In the genomic region with DNA sequence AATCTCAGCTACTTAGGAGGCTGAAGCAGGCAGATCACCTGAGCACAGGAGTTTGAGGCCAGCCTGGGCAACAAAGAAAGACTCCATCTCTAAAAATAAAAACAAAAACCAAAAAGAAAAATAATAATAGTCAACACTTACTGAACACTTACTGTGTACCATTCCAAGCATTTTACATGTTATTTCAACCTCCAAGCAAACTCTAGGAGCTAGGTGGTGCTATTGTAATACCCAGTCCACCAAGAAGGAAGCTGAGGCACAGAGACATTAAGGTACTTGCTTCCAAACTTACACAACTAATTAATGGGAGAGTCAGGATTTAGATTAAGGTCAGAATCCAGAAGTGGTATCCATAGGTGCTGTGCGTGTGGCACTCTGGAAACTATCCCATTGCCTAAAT, we compare ENCODE assay signal across 10 cellular contexts. TPM values are rescaled to one million over a fixed set of nuclear protein-coding genes. Genes with fewer than 3 reads are reported as not detected.
A peak's percentile ranks its signal among the peaks of the same experiment; 100 is the strongest.
DNase-seq lines count a peak whose midpoint lies in the region; ATAC-seq and TF ChIP-seq lines count a peak whose summit lies in the region.
"Had no signal": no experiment of that assay in that cellular context is flagged by ENCODE, and none has a peak within 500 bp of the region (broad histone marks: within the 10 kb centered on the region; RNA-seq: fewer than 3 reads in every experiment).

No MANE protein-coding gene starts in this region.

- no peak overlapping the region for H3K27ac ChIP-seq in neuronal stem cell (replicated peaks; ENCODE audit: low read length)
- H3K27ac ChIP-seq: epithelial cell of prostate had no signal

- H3K4me2 ChIP-seq in neuronal stem cell (ENCODE audit: insufficient read depth, low read length, poor library complexity, severe bottlenecking) = no peak overlapping the region

- no peak overlapping the region for H4K8ac ChIP-seq in neuronal stem cell (ENCODE audit: low read depth, low read length)

- no peak for ATAC-seq in GM21381 (IDR thresholded peaks at IDR 0.05; ENCODE audit: unreplicated experiment)
- no peak for ATAC-seq in GM19397 (IDR thresholded peaks at IDR 0.05; ENCODE audit: unreplicated experiment)

- H2BK5ac ChIP-seq in neuronal stem cell (ENCODE audit: low read length) = no peak overlapping the region

- H3K9me3 ChIP-seq in neuronal stem cell (replicated peaks in 1 of 2; ENCODE audit: control insufficient read depth in 2 of 2, insufficient read depth in 1 of 2, low read depth in 1 of 2, low read length in 2 of 2) = no peaks in the 10 kb centered on the region

- no peak overlapping the region for H2AFZ ChIP-seq in neuronal stem cell (ENCODE audit: low read length)

- no peaks in the 10 kb centered on the region for H3K36me3 ChIP-seq in neuronal stem cell (replicated peaks in 1 of 2; ENCODE audit: control insufficient read depth in 2 of 2, insufficient read depth in 2 of 2, low read length in 2 of 2)

- no peak overlapping the region for H3K18ac ChIP-seq in neuronal stem cell (ENCODE audit: low read length)

- H3K14ac ChIP-seq in neuronal stem cell (ENCODE audit: low read length) = no peak overlapping the region

- H3K4me3 ChIP-seq in neuronal stem cell (ENCODE audit: low read length in 2 of 2) = no peak overlapping the region

- H3K79me1 ChIP-seq in neuronal stem cell (ENCODE audit: low read depth, low read length) = no peaks in the 10 kb centered on the region

- no peak overlapping the region for H2BK15ac ChIP-seq in neuronal stem cell (ENCODE audit: low read length)

- peak; percentile 56 for TF ChIP-seq CTCF in GM10266 (IDR thresholded peaks at IDR 0.05; ENCODE audit: control insufficient read depth, insufficient read depth, low read depth, missing control alignments)

- H2BK120ac ChIP-seq in neuronal stem cell (ENCODE audit: low read depth, low read length) = no peak overlapping the region

- H3K27me3 ChIP-seq in neuronal stem cell (ENCODE audit: control insufficient read depth in 3 of 3, insufficient read depth in 3 of 3, low read depth in 1 of 3, low read length in 3 of 3) = peaks cover 0 to 11% (median 2%) of the 10 kb centered on the region in 3 experiments

- H3K23ac ChIP-seq in neuronal stem cell (ENCODE audit: low read depth, low read length, poor library complexity) = no peak overlapping the region

- H3K4ac ChIP-seq in neuronal stem cell (ENCODE audit: low read length) = no peak overlapping the region

- H3K4me1 ChIP-seq in neuronal stem cell (ENCODE audit: control insufficient read depth in 2 of 2, insufficient read depth in 1 of 2, low read depth in 1 of 2, low read length in 2 of 2) = no peaks in the 10 kb centered on the region

- no peak overlapping the region for H4K91ac ChIP-seq in neuronal stem cell (ENCODE audit: low read depth, low read length, poor library complexity)

- H3K9ac ChIP-seq in neuronal stem cell (ENCODE audit: low read depth, low read length, poor library complexity) = no peak overlapping the region

- DNase-seq in GM10266 (ENCODE audit: extremely low spot score) (peak; percentile 31), MV-4-11 (lab: John Stamatoyannopoulos, UW) (peak; percentile 33), dedifferentiated amniotic fluid mesenchymal stem cell (ENCODE audit: extremely low spot score) (peak; percentile 34), pons (ENCODE audit: low spot score) (peak; percentile 42), neuronal stem cell (ENCODE audit: low spot score) (no peak), middle frontal gyrus (ENCODE audit: extremely low spot score, low spot score) (no peak)
- DNase-seq: T-helper 1 cell had no signal

- H2BK12ac ChIP-seq in neuronal stem cell (ENCODE audit: low read length) = no peak overlapping the region

- WGBS in neuronal stem cell (ENCODE audit: extremely low coverage in 2 of 2, insufficient read length in 2 of 2, insufficient replicate concordance in 1 of 2), 2 donors = no CpG with 5 or more reads among the region's 1 CpG

- no peak overlapping the region for H2AK5ac ChIP-seq in neuronal stem cell (ENCODE audit: low read depth, low read length)

RNA-seq across cellular contexts. Expression of a gene that starts 13.7 kb away (rescaled TPM):
- polyA plus RNA-seq in neuronal stem cell (2013, experiment 1 of 2) = not detected
- polyA plus RNA-seq in neuronal stem cell (2013, experiment 2 of 2) = not detected

RNA-seq across cellular contexts. Expression of a gene that starts 59.8 kb away (rescaled TPM):
- polyA plus RNA-seq in neuronal stem cell (2013, experiment 1 of 2) = 21.7 TPM
- 20.3 TPM for polyA plus RNA-seq in neuronal stem cell (2013, experiment 2 of 2)

Comparison
In these comparisons a context has a peak if more than half of its experiments do, and no peak if none do; other contexts are left out.
1. DNase-seq: peak in GM10266 (single experiment), MV-4-11 (single experiment), dedifferentiated amniotic fluid mesenchymal stem cell (single experiment) and pons (single experiment); none in neuronal stem cell (single experiment) and middle frontal gyrus (single experiment).